In genomic region chr15:83016906-83017305, GRCh38 we compare ENCODE assay signal across 1 cellular context.
A peak's percentile ranks its signal among the peaks of the same experiment; 100 is the strongest.
TF ChIP-seq lines count a peak whose summit lies in the region.

No MANE protein-coding gene starts in this region.

TF ChIP-seq in neural cell, 6 proteins besides CTCF, POLR2A, EP300 and RAD21:
- TF ChIP-seq REST (IDR thresholded peaks at IDR 0.05; ENCODE audit: borderline replicate concordance) = no peak
- TF ChIP-seq POLR2AphosphoS5 (IDR thresholded peaks at IDR 0.05) = peak; percentile 14
